In the genomic region with DNA sequence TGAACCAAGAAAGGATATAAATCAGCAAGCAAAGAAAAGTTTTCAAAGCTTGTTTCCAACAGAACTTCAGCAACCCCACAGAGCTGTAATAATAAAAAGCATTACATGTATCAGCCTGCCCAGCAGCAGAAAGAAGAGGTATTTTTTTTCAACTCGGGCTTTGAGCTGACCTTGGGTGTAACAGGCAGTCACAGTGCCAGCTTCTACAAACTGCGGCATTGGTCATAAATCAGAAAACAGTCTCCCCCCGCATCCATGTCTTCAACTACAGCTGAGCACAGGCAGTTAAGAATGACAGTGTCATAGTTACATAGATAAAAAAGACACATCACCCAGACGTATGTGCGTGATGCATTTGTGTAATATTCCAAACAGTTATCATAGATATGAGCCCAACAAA, we compare ENCODE assay signal across 17 cellular contexts.
DNase-seq lines count a peak whose midpoint lies in the region; ATAC-seq, FAIRE-seq and TF ChIP-seq lines count a peak whose summit lies in the region.
"Had no signal": no experiment of that assay in that cellular context is flagged by ENCODE, and none has a peak within 500 bp of the region (broad histone marks: within the 10 kb centered on the region; RNA-seq: fewer than 3 reads in every experiment).

No MANE protein-coding gene starts in this region.

- peak overlapping the region; percentile 3; the same call in 1 of the 2 replicates for H3K4me3 Mint-ChIP-seq in HFFc6
- no peak overlapping the region for H3K4me3 Mint-ChIP-seq in activated T-cell treated with anti-CD3 and anti-CD28 coated beads, Interleukin-2, amount 50 U/mL, for 4 hours
- H3K4me3 Mint-ChIP-seq: CD4-positive, alpha-beta memory T cell had no signal

- no peaks in the 10 kb centered on the region; the same call in none of the 2 replicates for H3K27me3 Mint-ChIP-seq in HFFc6 (ENCODE audit: insufficient read depth)
- H3K27me3 Mint-ChIP-seq in activated T-cell treated with anti-CD3 and anti-CD28 coated beads, Interleukin-2, amount 50 U/mL, for 4 hours (ENCODE audit: low read depth): no peaks in the 10 kb centered on the region
- H3K27me3 Mint-ChIP-seq: CD4-positive, alpha-beta memory T cell had no signal

- DNase-seq in HFFc6 (no peak), NCI-H226 (peak; percentile 8), epithelial cell of esophagus (ENCODE audit: low read depth) (peak; percentile 46), pancreas (peak in 2 of 6 donors; percentile 5 to 8), Peyer's patch (no peak)
- no peak for DNase-seq in activated T-cell treated with anti-CD3 and anti-CD28 coated beads, Interleukin-2, amount 50 U/mL, for 4 hours
- DNase-seq: BE2C; CD4-positive, alpha-beta memory T cell; DMS79 treated with DMSO at 0.1 percent for 48 hours; GOT3; IMR-90; Kasumi-1; NCI-H1694; NCI-H2107; SW 1271 had no signal

- H3K27ac ChIP-seq in pancreas (no peak overlapping the region), Peyer's patch (no peak overlapping the region)
- H3K27ac ChIP-seq: SJSA1 had no signal

- H3K4me3 ChIP-seq in epithelial cell of esophagus (ENCODE audit: low read length) (no peak overlapping the region), pancreas (no peak overlapping the region), Peyer's patch (no peak overlapping the region)
- H3K4me3 ChIP-seq: SJSA1 had no signal

- FAIRE-seq in pancreas (lab: Jason Lieb, UNC): no peak

- peaks cover 20% of the 10 kb centered on the region for H3K9me3 Mint-ChIP-seq in HFFc6
- H3K9me3 Mint-ChIP-seq in activated T-cell treated with anti-CD3 and anti-CD28 coated beads, Interleukin-2, amount 50 U/mL, for 4 hours: peaks cover 7% of the 10 kb centered on the region

- H3K4me1 Mint-ChIP-seq in HFFc6 (ENCODE audit: low read depth): peaks cover 51% of the 10 kb centered on the region
- H3K4me1 Mint-ChIP-seq in activated T-cell treated with anti-CD3 and anti-CD28 coated beads, Interleukin-2, amount 50 U/mL, for 4 hours (ENCODE audit: low read depth): no peaks in the 10 kb centered on the region
- H3K4me1 Mint-ChIP-seq: CD4-positive, alpha-beta memory T cell had no signal

- peaks cover 0 to 6% (median 0%) of the 10 kb centered on the region in 3 donors for H3K4me1 ChIP-seq in pancreas
- H3K4me1 ChIP-seq in Peyer's patch: no peaks in the 10 kb centered on the region
- H3K4me1 ChIP-seq: BE2C, SJSA1 had no signal

- H3K27ac Mint-ChIP-seq in HFFc6: peak overlapping the region; percentile 12; the same call in 1 of the 2 replicates
- H3K27ac Mint-ChIP-seq: CD4-positive, alpha-beta memory T cell had no signal

- intact Hi-C loops in pancreas (cut with DNase I): no loop called here

- TF ChIP-seq CTCF in HFFc6 (IDR thresholded peaks at IDR 0.05): no peak
- no peak for TF ChIP-seq CTCF in epithelial cell of esophagus (IDR thresholded peaks at IDR 0.05; ENCODE audit: insufficient read depth, low read depth, low read length, missing control alignments)
- TF ChIP-seq CTCF in pancreas (IDR thresholded peaks at IDR 0.05): no peak
- no peak for TF ChIP-seq CTCF in Peyer's patch (IDR thresholded peaks at IDR 0.05)

- H3K9me3 ChIP-seq in pancreas: no peaks in the 10 kb centered on the region
- no peaks in the 10 kb centered on the region for H3K9me3 ChIP-seq in Peyer's patch
- H3K9me3 ChIP-seq: BE2C, SJSA1 had no signal

- ATAC-seq in pancreas: peak in 3 of 4 donors; percentile 46 to 76 (median 68)
- ATAC-seq in HG03095 (IDR thresholded peaks at IDR 0.05; ENCODE audit: unreplicated experiment): no peak
- no peak for ATAC-seq in activated T-cell treated with anti-CD3 and anti-CD28 coated beads, Interleukin-2, amount 50 U/mL, for 4 hours

- no peak for TF ChIP-seq POLR2A in Peyer's patch (IDR thresholded peaks at IDR 0.05)

- 4 to 7% methylated on average over 5 of the region's 5 CpGs for WGBS in pancreas, 2 donors

- H3K36me3 ChIP-seq in pancreas: no peaks in the 10 kb centered on the region
- H3K36me3 ChIP-seq in Peyer's patch: no peaks in the 10 kb centered on the region
- H3K36me3 ChIP-seq: BE2C, SJSA1 had no signal

- H3K36me3 Mint-ChIP-seq in HFFc6 (ENCODE audit: low read depth): peaks cover 23% of the 10 kb centered on the region
- no peaks in the 10 kb centered on the region for H3K36me3 Mint-ChIP-seq in activated T-cell treated with anti-CD3 and anti-CD28 coated beads, Interleukin-2, amount 50 U/mL, for 4 hours (ENCODE audit: insufficient read depth)
- H3K36me3 Mint-ChIP-seq: CD4-positive, alpha-beta memory T cell had no signal

- no peaks in the 10 kb centered on the region for H3K27me3 ChIP-seq in pancreas
- no peaks in the 10 kb centered on the region for H3K27me3 ChIP-seq in Peyer's patch
- H3K27me3 ChIP-seq: BE2C, SJSA1 had no signal

Comparison
In these comparisons a context has a peak if more than half of its experiments do, and no peak if none do; other contexts are left out.
1. DNase-seq: peak in NCI-H226 (single experiment) and epithelial cell of esophagus (single experiment); none in HFFc6 (single experiment), activated T-cell treated with anti-CD3 and anti-CD28 coated beads, Interleukin-2, amount 50 U/mL, for 4 hours (single experiment) and Peyer's patch (0 of 3).
2. ATAC-seq: peak in pancreas (3 of 4); none in HG03095 (single experiment) and activated T-cell treated with anti-CD3 and anti-CD28 coated beads, Interleukin-2, amount 50 U/mL, for 4 hours (0 of 2).